In genomic region chr5:42949348-42950090, GRCh38 we compare ENCODE assay signal across 8 cellular contexts.
A peak's percentile ranks its signal among the peaks of the same experiment; 100 is the strongest.
DNase-seq lines count a peak whose midpoint lies in the region; ATAC-seq and TF ChIP-seq lines count a peak whose summit lies in the region.

No MANE protein-coding gene starts in this region.

- TF ChIP-seq CTCF in OCI-LY3 (IDR thresholded peaks at IDR 0.05; ENCODE audit: low read depth, low read length) (peak; percentile 16), smooth muscle cell (IDR thresholded peaks at IDR 0.05; ENCODE audit: borderline replicate concordance, insufficient read depth, poor library complexity, severe bottlenecking) (no peak)

- H3K36me3 Mint-ChIP-seq in activated T-cell treated with anti-CD3 and anti-CD28 coated beads, Interleukin-2, amount 50 U/mL, for 4 hours (ENCODE audit: insufficient read depth): no peaks in the 10 kb centered on the region

- H3K27me3 ChIP-seq in OCI-LY3 (ENCODE audit: low read depth, low read length): peaks cover 9% of the 10 kb centered on the region; the same call in 1 of the 2 replicates
- H3K27me3 ChIP-seq in SJCRH30: no peaks in the 10 kb centered on the region
- no peaks in the 10 kb centered on the region for H3K27me3 ChIP-seq in smooth muscle cell (ENCODE audit: low read depth)

- H3K4me2 ChIP-seq in OCI-LY3 (ENCODE audit: low read length) (peak overlapping the region; percentile 100), smooth muscle cell (no peak overlapping the region)

- H3K4me1 ChIP-seq in OCI-LY3 (ENCODE audit: low read length): 0 out of 2 replicates have a peak, but pooled peaks cover 5% of the 10 kb centered on the region
- H3K4me1 ChIP-seq in SJCRH30: no peaks in the 10 kb centered on the region
- H3K4me1 ChIP-seq in smooth muscle cell (ENCODE audit: low read depth): no peaks in the 10 kb centered on the region

- no peaks in the 10 kb centered on the region for H3K36me3 ChIP-seq in OCI-LY3 (replicated peaks; ENCODE audit: low read depth, low read length)
- no peaks in the 10 kb centered on the region for H3K36me3 ChIP-seq in SJCRH30
- H3K36me3 ChIP-seq in smooth muscle cell (ENCODE audit: low read depth): no peaks in the 10 kb centered on the region

- H3K27ac ChIP-seq in OCI-LY3 (ENCODE audit: low read length) (no peak overlapping the region), SJCRH30 (no peak overlapping the region), smooth muscle cell (ENCODE audit: low read depth) (no peak overlapping the region)

- no peaks in the 10 kb centered on the region for H3K9me3 ChIP-seq in OCI-LY3 (ENCODE audit: insufficient read depth, low read length)
- H3K9me3 ChIP-seq in SJCRH30 (replicated peaks): peaks cover 5% of the 10 kb centered on the region
- no peaks in the 10 kb centered on the region for H3K9me3 ChIP-seq in smooth muscle cell (replicated peaks; ENCODE audit: low read depth)

- H2AFZ ChIP-seq in OCI-LY3 (ENCODE audit: low read depth, low read length): peak overlapping the region; percentile 97
- no peak overlapping the region for H2AFZ ChIP-seq in smooth muscle cell (ENCODE audit: low read depth)

- peaks cover 33% of the 10 kb centered on the region for H3K4me1 Mint-ChIP-seq in activated T-cell treated with anti-CD3 and anti-CD28 coated beads, Interleukin-2, amount 50 U/mL, for 4 hours (ENCODE audit: low read depth)

- no peaks in the 10 kb centered on the region for H3K9me3 Mint-ChIP-seq in activated T-cell treated with anti-CD3 and anti-CD28 coated beads, Interleukin-2, amount 50 U/mL, for 4 hours

- H3K9ac ChIP-seq in OCI-LY3 (ENCODE audit: low read length) (peak overlapping the region; percentile 69), smooth muscle cell (ENCODE audit: low read depth) (no peak overlapping the region)

- WGBS in smooth muscle cell (ENCODE audit: low lambda C conversion rate): 94% methylated on average over 33 of the region's 33 CpGs

- H3K79me2 ChIP-seq in OCI-LY3 (ENCODE audit: low read length) (no peaks in the 10 kb centered on the region), smooth muscle cell (ENCODE audit: low read depth) (no peaks in the 10 kb centered on the region)

- no peaks in the 10 kb centered on the region for H3K27me3 Mint-ChIP-seq in activated T-cell treated with anti-CD3 and anti-CD28 coated beads, Interleukin-2, amount 50 U/mL, for 4 hours (ENCODE audit: low read depth)

- peaks cover 5% of the 10 kb centered on the region for H3F3A ChIP-seq in smooth muscle cell (ENCODE audit: low read depth)

- H3K4me3 ChIP-seq in OCI-LY3 (ENCODE audit: low read length) (peak overlapping the region; percentile 92), SJCRH30 (no peak overlapping the region), smooth muscle cell (no peak overlapping the region)

- peak overlapping the region; percentile 94 for H3K4me3 Mint-ChIP-seq in activated T-cell treated with anti-CD3 and anti-CD28 coated beads, Interleukin-2, amount 50 U/mL, for 4 hours

- H4K20me1 ChIP-seq in OCI-LY3 (ENCODE audit: insufficient read depth, low read length) (no peaks in the 10 kb centered on the region), smooth muscle cell (ENCODE audit: low read depth) (no peaks in the 10 kb centered on the region)

- DNase-seq in activated T-cell treated with anti-CD3 and anti-CD28 coated beads, Interleukin-2, amount 50 U/mL, for 4 hours: peak; percentile 42
- DNase-seq in fibroblast of peridontal ligament (ENCODE audit: extremely low read depth): peak; percentile 78
- peak; percentile 77 for DNase-seq in pulmonary artery endothelial cell (ENCODE audit: low read depth, low spot score)
- DNase-seq in SJCRH30: no peak
- no peak for DNase-seq in smooth muscle cell (lab: John Stamatoyannopoulos, UW; ENCODE audit: unreplicated experiment)

- ATAC-seq in GM18858 (IDR thresholded peaks at IDR 0.05; ENCODE audit: unreplicated experiment) (peak; percentile 74), HG02943 (IDR thresholded peaks at IDR 0.05; ENCODE audit: low read depth, unreplicated experiment) (peak; percentile 64)
- peak; percentile 32 to 34 for ATAC-seq in activated T-cell treated with anti-CD3 and anti-CD28 coated beads, Interleukin-2, amount 50 U/mL, for 4 hours

Comparison
In these comparisons a context has a peak if more than half of its experiments do, and no peak if none do; other contexts are left out.
1. DNase-seq: peak in activated T-cell treated with anti-CD3 and anti-CD28 coated beads, Interleukin-2, amount 50 U/mL, for 4 hours (single experiment), fibroblast of peridontal ligament (single experiment) and pulmonary artery endothelial cell (single experiment); none in SJCRH30 (0 of 2) and smooth muscle cell (single experiment).
2. Peak in every context shown above with its lines, with median percentiles within 50 percentile points of each other: ATAC-seq.